1 cellular context compared by ENCODE assay signal in the genomic region with DNA sequence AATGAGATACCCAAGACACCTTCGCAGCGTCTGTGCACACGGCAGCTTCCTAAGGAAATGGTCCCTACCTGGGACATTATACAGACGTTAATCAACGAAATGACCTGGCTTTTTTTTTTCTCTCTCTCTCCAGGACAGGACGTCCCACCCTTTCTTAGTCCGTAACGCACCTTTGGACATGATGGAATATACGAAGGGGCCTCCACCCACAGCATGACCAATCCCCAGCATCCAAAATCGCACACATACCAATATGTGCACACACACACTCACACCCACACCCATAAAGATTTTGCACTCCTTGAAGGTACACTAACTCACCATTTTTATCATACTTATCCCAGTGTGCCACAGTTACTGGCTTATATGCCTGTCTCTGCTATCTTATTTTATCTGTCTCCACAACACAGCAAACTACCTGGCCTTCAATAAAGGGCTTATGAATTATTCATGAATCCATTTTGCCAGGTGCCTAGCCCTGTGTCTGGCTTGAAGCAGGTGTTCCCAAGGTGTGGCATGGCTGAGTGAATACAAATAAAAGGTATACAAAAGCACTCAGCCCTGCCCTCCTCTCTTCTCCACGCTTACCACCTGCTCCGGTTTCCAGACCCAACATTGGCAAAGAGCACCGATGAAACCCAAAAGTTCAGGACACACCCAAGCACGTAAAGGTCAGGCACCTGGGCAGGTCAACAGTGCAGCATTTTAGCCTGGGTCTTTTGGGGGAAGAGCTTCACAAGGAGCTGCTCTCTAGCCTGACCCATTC.
TF ChIP-seq lines count a peak whose summit lies in the region.

No MANE protein-coding gene starts in this region.

TF ChIP-seq in H1, 55 proteins besides CTCF, POLR2A, EP300 and RAD21:
- TF ChIP-seq TCF12 (IDR thresholded peaks at IDR 0.05; ENCODE audit: low read depth, low read length): no peak
